8 cellular contexts compared by ENCODE assay signal in the genomic region with DNA sequence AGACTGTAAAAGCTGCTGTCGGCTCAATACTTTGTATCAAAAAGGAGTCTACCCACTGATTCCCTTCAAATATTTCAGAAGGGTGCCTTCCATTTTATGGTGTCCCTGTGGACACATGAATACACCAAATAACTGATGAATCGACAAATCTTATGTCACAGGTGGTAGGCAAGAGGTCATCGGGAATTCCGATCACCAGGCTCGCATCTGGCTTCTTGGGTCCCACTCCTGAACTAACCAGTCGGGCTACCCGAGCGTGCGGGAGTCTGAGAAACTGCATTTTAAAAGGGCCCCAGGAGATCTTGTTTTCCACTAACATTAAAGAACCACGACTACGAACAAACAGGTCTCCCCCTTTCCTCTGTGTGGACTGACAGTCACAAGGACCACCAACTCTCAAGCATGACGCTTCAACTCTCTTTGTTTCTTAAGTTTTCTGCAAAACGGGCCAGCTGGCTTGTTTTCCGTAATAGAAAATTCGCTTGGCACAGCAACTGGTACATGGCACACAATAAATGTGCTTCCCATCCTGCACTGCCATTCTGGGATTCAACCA.
DNase-seq lines count a peak whose midpoint lies in the region; ATAC-seq, FAIRE-seq and TF ChIP-seq lines count a peak whose summit lies in the region.

No MANE protein-coding gene starts in this region.

- POLR2A ChIA-PET in RWPE1 (lab: Yijun Ruan, JAX; ENCODE audit: low non-redundant PET) = no interaction called here

- H3K27ac ChIP-seq in RWPE1 = peak overlapping the region; percentile 97

- no peak for ATAC-seq in GM21526 (IDR thresholded peaks at IDR 0.05; ENCODE audit: low FRiP score, unreplicated experiment)
- no peak for ATAC-seq in HG02571 (IDR thresholded peaks at IDR 0.05; ENCODE audit: unreplicated experiment)

- peak overlapping the region; percentile 64 for H3K4me3 ChIP-seq in GM12865 (ENCODE audit: low read depth, low read length)
- peak overlapping the region; percentile 93 for H3K4me3 ChIP-seq in retinal pigment epithelial cell (ENCODE audit: low read length)

- no peak for FAIRE-seq in urothelium cell line (lab: Jason Lieb, UNC)

- TF ChIP-seq CTCF in GM12865 (IDR thresholded peaks at IDR 0.05; ENCODE audit: insufficient read depth, low read depth, low read length, missing control alignments) (no peak), RWPE1 (conservative IDR thresholded peaks at IDR 0.05; ENCODE audit: low read depth) (no peak), retinal pigment epithelial cell (conservative IDR thresholded peaks at IDR 0.05; ENCODE audit: low read depth, low read length) (no peak)

- CTCF ChIA-PET in RWPE1 (lab: Yijun Ruan, JAX) = interaction anchor here (0.6 kb wide), 1 partner anchor 80 kb away, joined by 4 read pairs; no protein-coding TSS in a partner anchor

- peak; percentile 11 for DNase-seq in GM12865 (ENCODE audit: low read depth)
- DNase-seq in RWPE1 (ENCODE audit: low spot score) = no peak
- peak; percentile 53 for DNase-seq in fibroblast of gingiva (ENCODE audit: low read depth)
- no peak for DNase-seq in retinal pigment epithelial cell (ENCODE audit: low read depth)
- no peak for DNase-seq in DMS153 treated with DMSO at 0.1 percent for 48 hours (lab: John Stamatoyannopoulos, UW; ENCODE audit: unreplicated experiment)
- DNase-seq in urothelium cell line (ENCODE audit: low spot score) = no peak

Comparison
In these comparisons a context has a peak if more than half of its experiments do, and no peak if none do; other contexts are left out.
1. DNase-seq: peak in GM12865 (single experiment) and fibroblast of gingiva (single experiment); none in RWPE1 (single experiment), retinal pigment epithelial cell (single experiment), DMS153 treated with DMSO at 0.1 percent for 48 hours (single experiment) and urothelium cell line (single experiment).